In the genomic region with DNA sequence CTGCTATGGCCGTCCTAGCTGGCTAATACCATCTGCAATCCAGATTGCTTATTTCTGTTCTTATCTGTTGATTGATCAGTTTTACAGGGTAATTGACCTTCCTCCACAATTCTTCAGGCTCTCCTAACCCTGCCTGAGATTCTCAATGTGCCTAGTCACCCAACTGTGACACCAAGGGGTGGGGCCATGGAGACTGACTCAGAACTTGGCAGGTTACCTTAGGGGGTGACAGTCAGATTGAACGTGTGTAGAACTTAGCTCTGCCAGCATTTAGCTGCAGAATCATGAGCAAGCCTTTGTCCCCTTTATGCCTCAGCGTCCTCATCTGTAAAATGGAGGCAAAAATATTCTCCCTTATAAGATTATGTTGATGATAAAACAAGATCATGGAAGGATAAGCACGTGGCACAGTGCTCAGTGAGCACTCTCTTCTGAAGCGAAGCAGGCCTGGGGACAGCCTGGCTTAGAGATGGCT, we compare ENCODE assay signal across 1 cellular context.
TF ChIP-seq lines count a peak whose summit lies in the region.

No MANE protein-coding gene starts in this region.

TF ChIP-seq in GM12878, 131 proteins besides CTCF, POLR2A, EP300 and RAD21 (continued from another document):
- TF ChIP-seq HDGF (IDR thresholded peaks at IDR 0.05) (no peak), CBFB (IDR thresholded peaks at IDR 0.05; ENCODE audit: low read depth) (no peak), TBL1XR1 (IDR thresholded peaks at IDR 0.05; ENCODE audit: low read depth, low read length) (no peak), RCOR1 (conservative IDR thresholded peaks at IDR 0.05; ENCODE audit: low read depth, low read length) (no peak), SMAD5 (IDR thresholded peaks at IDR 0.05; ENCODE audit: low read depth) (no peak), ZNF24 (IDR thresholded peaks at IDR 0.05) (no peak), SIN3A (IDR thresholded peaks at IDR 0.05; ENCODE audit: low read depth, low read length) (no peak), TAF1 (IDR thresholded peaks at IDR 0.05; ENCODE audit: borderline replicate concordance, low read depth, low read length) (no peak), HDAC2 (IDR thresholded peaks at IDR 0.05) (no peak), WRNIP1 (IDR thresholded peaks at IDR 0.05; ENCODE audit: borderline replicate concordance, low read depth, low read length) (no peak)
- TF ChIP-seq, protein P1, sequence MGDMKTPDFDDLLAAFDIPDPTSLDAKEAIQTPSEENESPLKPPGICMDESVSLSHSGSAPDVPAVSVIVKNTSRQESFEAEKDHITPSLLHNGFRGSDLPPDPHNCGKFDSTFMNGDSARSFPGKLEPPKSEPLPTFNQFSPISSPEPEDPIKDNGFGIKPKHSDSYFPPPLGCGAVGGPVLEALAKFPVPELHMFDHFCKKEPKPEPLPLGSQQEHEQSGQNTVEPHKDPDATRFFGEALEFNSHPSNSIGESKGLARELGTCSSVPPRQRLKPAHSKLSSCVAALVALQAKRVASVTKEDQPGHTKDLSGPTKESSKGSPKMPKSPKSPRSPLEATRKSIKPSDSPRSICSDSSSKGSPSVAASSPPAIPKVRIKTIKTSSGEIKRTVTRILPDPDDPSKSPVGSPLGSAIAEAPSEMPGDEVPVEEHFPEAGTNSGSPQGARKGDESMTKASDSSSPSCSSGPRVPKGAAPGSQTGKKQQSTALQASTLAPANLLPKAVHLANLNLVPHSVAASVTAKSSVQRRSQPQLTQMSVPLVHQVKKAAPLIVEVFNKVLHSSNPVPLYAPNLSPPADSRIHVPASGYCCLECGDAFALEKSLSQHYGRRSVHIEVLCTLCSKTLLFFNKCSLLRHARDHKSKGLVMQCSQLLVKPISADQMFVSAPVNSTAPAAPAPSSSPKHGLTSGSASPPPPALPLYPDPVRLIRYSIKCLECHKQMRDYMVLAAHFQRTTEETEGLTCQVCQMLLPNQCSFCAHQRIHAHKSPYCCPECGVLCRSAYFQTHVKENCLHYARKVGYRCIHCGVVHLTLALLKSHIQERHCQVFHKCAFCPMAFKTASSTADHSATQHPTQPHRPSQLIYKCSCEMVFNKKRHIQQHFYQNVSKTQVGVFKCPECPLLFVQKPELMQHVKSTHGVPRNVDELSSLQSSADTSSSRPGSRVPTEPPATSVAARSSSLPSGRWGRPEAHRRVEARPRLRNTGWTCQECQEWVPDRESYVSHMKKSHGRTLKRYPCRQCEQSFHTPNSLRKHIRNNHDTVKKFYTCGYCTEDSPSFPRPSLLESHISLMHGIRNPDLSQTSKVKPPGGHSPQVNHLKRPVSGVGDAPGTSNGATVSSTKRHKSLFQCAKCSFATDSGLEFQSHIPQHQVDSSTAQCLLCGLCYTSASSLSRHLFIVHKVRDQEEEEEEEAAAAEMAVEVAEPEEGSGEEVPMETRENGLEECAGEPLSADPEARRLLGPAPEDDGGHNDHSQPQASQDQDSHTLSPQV (IDR thresholded peaks at IDR 0.05), result no peak
TF ChIP-seq in GM12878: peak in this region for 0.
